8 cellular contexts compared by ENCODE assay signal in the genomic region with DNA sequence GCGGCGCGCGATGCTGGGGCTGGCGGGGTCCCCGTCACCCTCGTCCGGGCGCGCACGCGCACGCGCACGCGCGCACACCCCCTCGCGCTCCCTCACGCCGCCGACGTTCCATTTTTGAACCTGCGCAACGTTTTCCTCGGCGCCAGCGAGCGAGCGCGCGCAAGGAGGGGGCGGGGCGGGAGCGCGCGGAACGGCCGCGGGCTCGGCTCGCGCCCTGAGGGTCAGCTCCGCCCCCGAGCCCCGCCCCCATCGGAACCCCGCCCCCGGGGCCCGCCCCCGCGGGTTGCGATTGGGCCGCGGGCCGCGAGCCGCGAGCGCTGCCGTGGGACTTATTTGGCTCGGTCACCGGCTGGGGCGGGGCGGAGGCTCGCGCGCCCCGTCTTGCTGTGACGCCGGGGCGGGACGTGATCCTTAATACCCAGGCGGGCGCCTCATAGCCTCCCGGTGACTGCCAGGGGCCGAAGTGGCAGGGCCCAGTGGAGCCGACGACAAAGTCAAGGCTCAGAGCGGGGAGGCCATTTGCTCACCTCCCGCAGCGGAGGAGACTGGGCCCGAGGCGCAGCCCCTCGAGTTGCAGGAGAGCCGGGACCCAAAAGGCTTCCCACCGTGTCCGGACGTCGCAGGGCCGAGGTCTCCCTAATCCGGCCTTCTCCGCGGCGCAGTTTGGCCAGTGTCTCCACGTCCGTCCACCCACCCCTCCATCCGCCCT. TPM values are rescaled to one million over a fixed set of nuclear protein-coding genes. Genes with fewer than 3 reads are reported as not detected.
A peak's percentile ranks its signal among the peaks of the same experiment; 100 is the strongest.
DNase-seq lines count a peak whose midpoint lies in the region; ATAC-seq lines count a peak whose summit lies in the region.

A gene (minus strand): TSS at position 170 of the 709 bp plus-strand sequence. CDS start 236 bp downstream, outside the sequence.

- DNase-seq in COLO829 (ENCODE audit: low spot score) (peak; percentile 96), HS-5 (ENCODE audit: low read depth) (peak; percentile 54), OCI-M1 (lab: John Stamatoyannopoulos, UW) (peak; percentile 86)
- peak; percentile 99 for DNase-seq in activated T-cell treated with anti-CD3 and anti-CD28 coated beads, Interleukin-2, amount 50 U/mL, for 24 hours
- peak; percentile 76 to 92 for DNase-seq in stimulated activated CD8-positive, alpha-beta memory T cell treated with anti-CD3 and anti-CD28 coated beads, Interleukin-7, amount 100 ng/mL, for 48 hours (ENCODE audit: extremely low read depth in 1 of 2, low read depth in 1 of 2)

- peaks cover 9% of the 10 kb centered on the region for H3K27me3 ChIP-seq in muscle layer of duodenum (ENCODE audit: low read depth, low read length)

- peaks cover 5% of the 10 kb centered on the region in 2 donors for H3K36me3 ChIP-seq in muscle layer of duodenum (ENCODE audit: control insufficient read depth in 1 of 2, insufficient read depth in 2 of 2, low read length in 2 of 2)

- peaks cover 11 to 39% of the 10 kb centered on the region in 2 donors for H3K4me1 ChIP-seq in muscle layer of duodenum (ENCODE audit: control insufficient read depth in 1 of 2, insufficient read depth in 2 of 2, low read length in 2 of 2)

- H3K4me1 Mint-ChIP-seq in activated T-cell treated with anti-CD3 and anti-CD28 coated beads, Interleukin-2, amount 50 U/mL, for 24 hours (ENCODE audit: low read depth): peaks cover 44% of the 10 kb centered on the region

- H3K27ac Mint-ChIP-seq in activated T-cell treated with anti-CD3 and anti-CD28 coated beads, Interleukin-2, amount 50 U/mL, for 24 hours: peak within 1 kb of the TSS; percentile 86

- peak within 1 kb of the TSS; percentile 76 for H3K4me3 Mint-ChIP-seq in activated T-cell treated with anti-CD3 and anti-CD28 coated beads, Interleukin-2, amount 50 U/mL, for 24 hours

- no peaks in the 10 kb centered on the region for H3K9me3 Mint-ChIP-seq in activated T-cell treated with anti-CD3 and anti-CD28 coated beads, Interleukin-2, amount 50 U/mL, for 24 hours

- H3K9me3 ChIP-seq in muscle layer of duodenum (ENCODE audit: control insufficient read depth in 1 of 2, low read length in 2 of 2): no peaks in the 10 kb centered on the region

- peak within 1 kb of the TSS; percentile 76 to 85 for H3K4me3 ChIP-seq in muscle layer of duodenum (ENCODE audit: low read depth in 1 of 2, low read length in 2 of 2)

- H3K36me3 Mint-ChIP-seq in activated T-cell treated with anti-CD3 and anti-CD28 coated beads, Interleukin-2, amount 50 U/mL, for 24 hours (ENCODE audit: low read depth): peaks cover 10% of the 10 kb centered on the region

- peaks cover 14% of the 10 kb centered on the region for H3K27me3 Mint-ChIP-seq in activated T-cell treated with anti-CD3 and anti-CD28 coated beads, Interleukin-2, amount 50 U/mL, for 24 hours

- peak within 1 kb of the TSS; percentile 79 for H3K27ac ChIP-seq in muscle layer of duodenum (ENCODE audit: low read length)

- peak; percentile 38 for ATAC-seq in GM19468 (IDR thresholded peaks at IDR 0.05; ENCODE audit: extremely low read depth, unreplicated experiment)
- ATAC-seq in esophagus mucosa: peak; percentile 94

RNA-seq across cellular contexts. Expression of the gene that starts here (rescaled TPM):
- 4.5 TPM for total RNA-seq in esophagus mucosa

Comparison
In these comparisons a context has a peak if more than half of its experiments do, and no peak if none do; other contexts are left out.
1. Peak in every context shown above with its lines: DNase-seq, ATAC-seq, H3K4me3 ChIP-seq and H3K27ac ChIP-seq.